ENCODE assay signal across 33 cellular contexts in genomic region chr1:50879137-50879536, GRCh38.
"Had no signal": no experiment of that assay in that cellular context is flagged by ENCODE, and none has a peak within 500 bp of the region (broad histone marks: within the 10 kb centered on the region; RNA-seq: fewer than 3 reads in every experiment).

No MANE protein-coding gene starts in this region.

- H3K27ac ChIP-seq: adrenal gland, brain microvascular endothelial cell, breast epithelium, VCaP had no signal

- H3K36me3 ChIP-seq: adrenal gland, brain microvascular endothelial cell, breast epithelium had no signal

- DNase-seq: activated B cell treated with CpG ODN at 0.5 μM for 24 hours; activated CD4-positive, alpha-beta memory T cell treated with anti-CD3 and anti-CD28 coated beads for 36 hours; activated CD4-positive, alpha-beta T cell treated with anti-CD3 and anti-CD28 coated beads for 4 hours; activated CD4-positive, alpha-beta T cell treated with anti-CD3 and anti-CD28 coated beads, Interleukin-2, amount 10 ng/mL, durations not matched to agents 24 days and 14 days; activated CD4-positive, alpha-beta T cell treated with anti-CD3 and anti-CD28 coated beads, Interleukin-2, amount 50 U/mL, for 1 hour; activated CD4-positive, alpha-beta T cell treated with anti-CD3 and anti-CD28 coated beads, Interleukin-2, amount 50 U/mL, for 4 hours; activated CD4-positive, CD25-positive, alpha-beta regulatory T cell treated with anti-CD3 and anti-CD28 coated beads, Interleukin-2, amount 50 U/mL, for 72 hours; activated CD8-positive, alpha-beta memory T cell treated with anti-CD3 and anti-CD28 coated beads, Interleukin-2, amount 50 U/mL, for 4 hours; activated CD8-positive, alpha-beta T cell treated with anti-CD3 and anti-CD28 coated beads for 36 hours; activated effector memory CD4-positive, alpha-beta T cell treated with anti-CD3 and anti-CD28 coated beads, Interleukin-2, amount 50 U/mL, for 16 hours; activated gamma-delta T cell treated with Interleukin-2 at 50 U/mL for 16 hours; activated naive CD4-positive, alpha-beta T cell; activated naive CD4-positive, alpha-beta T cell treated with anti-CD3 and anti-CD28 coated beads for 36 hours; activated naive CD4-positive, alpha-beta T cell treated with anti-CD3 and anti-CD28 coated beads, Interleukin-2, amount 50 U/mL, for 16 hours; activated naive CD8-positive, alpha-beta T cell treated with anti-CD3 and anti-CD28 coated beads for 36 hours; activated T-cell treated with anti-CD3 and anti-CD28 coated beads for 4 hours; activated T-cell treated with anti-CD3 and anti-CD28 coated beads, Interleukin-2, amount 50 U/mL, for 24 hours; activated T-cell treated with anti-CD3 and anti-CD28 coated beads, Interleukin-2, amount 50 U/mL, for 48 hours; adrenal gland; amniotic stem cell; aorta; body of pancreas; brain microvascular endothelial cell; central memory CD4-positive, alpha-beta T cell; T-cell; T-helper 2 cell; T-helper 9 cell had no signal

- H3K4me3 Mint-ChIP-seq: activated B cell treated with CpG ODN at 0.5 μM for 24 hours; activated CD4-positive, alpha-beta memory T cell treated with anti-CD3 and anti-CD28 coated beads for 36 hours; activated CD4-positive, alpha-beta T cell treated with anti-CD3 and anti-CD28 coated beads, Interleukin-2, amount 10 ng/mL, durations not matched to agents 24 days and 14 days; activated CD8-positive, alpha-beta T cell treated with anti-CD3 and anti-CD28 coated beads for 36 hours; activated naive CD4-positive, alpha-beta T cell treated with anti-CD3 and anti-CD28 coated beads for 36 hours; activated naive CD8-positive, alpha-beta T cell treated with anti-CD3 and anti-CD28 coated beads for 36 hours; activated T-cell treated with anti-CD3 and anti-CD28 coated beads, Interleukin-2, amount 50 U/mL, for 24 hours; T-cell; T-helper 2 cell treated with Interferon-gamma antibody and Interleukin-4, amounts not matched to agents 5 μg/mL and 100 μg/mL, for 36 hours had no signal

- H3K9me3 ChIP-seq: adrenal gland, body of pancreas, breast epithelium had no signal

- H3K4me1 ChIP-seq: breast epithelium had no signal

- H3K27me3 ChIP-seq: adrenal gland, body of pancreas, brain microvascular endothelial cell, breast epithelium had no signal

- H3K27me3 Mint-ChIP-seq: activated B cell treated with CpG ODN at 0.5 μM for 24 hours; activated CD4-positive, alpha-beta memory T cell treated with anti-CD3 and anti-CD28 coated beads for 36 hours; activated CD4-positive, alpha-beta T cell treated with anti-CD3 and anti-CD28 coated beads, Interleukin-2, amount 10 ng/mL, durations not matched to agents 24 days and 14 days; activated CD8-positive, alpha-beta T cell treated with anti-CD3 and anti-CD28 coated beads for 36 hours; activated naive CD8-positive, alpha-beta T cell treated with anti-CD3 and anti-CD28 coated beads for 36 hours; activated T-cell treated with anti-CD3 and anti-CD28 coated beads, Interleukin-2, amount 50 U/mL, for 24 hours; T-cell had no signal

- H3K4me3 ChIP-seq: adrenal gland, body of pancreas, breast epithelium had no signal

- FAIRE-seq: astrocyte, TTC549 had no signal

- H3K4me1 Mint-ChIP-seq: activated CD4-positive, alpha-beta T cell treated with anti-CD3 and anti-CD28 coated beads, Interleukin-2, amount 10 ng/mL, durations not matched to agents 24 days and 14 days had no signal

- H3K27ac Mint-ChIP-seq: activated B cell treated with CpG ODN at 0.5 μM for 24 hours; activated CD4-positive, alpha-beta memory T cell treated with anti-CD3 and anti-CD28 coated beads for 36 hours; activated CD4-positive, alpha-beta T cell treated with anti-CD3 and anti-CD28 coated beads, Interleukin-2, amount 10 ng/mL, durations not matched to agents 24 days and 14 days; activated CD8-positive, alpha-beta T cell treated with anti-CD3 and anti-CD28 coated beads for 36 hours; activated naive CD4-positive, alpha-beta T cell treated with anti-CD3 and anti-CD28 coated beads for 36 hours; activated naive CD4-positive, alpha-beta T cell treated with anti-CD3 and anti-CD28 coated beads, Interleukin-2, amount 50 U/mL, for 72 hours; activated naive CD8-positive, alpha-beta T cell treated with anti-CD3 and anti-CD28 coated beads for 36 hours; activated T-cell treated with anti-CD3 and anti-CD28 coated beads, Interleukin-2, amount 50 U/mL, for 24 hours; T-cell; T-helper 2 cell treated with Interferon-gamma antibody and Interleukin-4, amounts not matched to agents 5 μg/mL and 100 μg/mL, for 36 hours had no signal

- ATAC-seq: activated CD8-positive, alpha-beta T cell treated with anti-CD3 and anti-CD28 coated beads for 36 hours; activated naive CD4-positive, alpha-beta T cell treated with anti-CD3 and anti-CD28 coated beads, Interleukin-2, amount 50 U/mL, for 72 hours; body of pancreas; T-cell had no signal
